In genomic region chr12:110199360-110200123, GRCh38 we compare ENCODE assay signal across 8 cellular contexts.
DNase-seq lines count a peak whose midpoint lies in the region; ATAC-seq lines count a peak whose summit lies in the region.

No MANE protein-coding gene starts in this region.

- no peak overlapping the region for H3K4me3 Mint-ChIP-seq in activated T-helper 2 cell treated with anti-CD3 and anti-CD28 coated beads, Interferon-gamma antibody, Interleukin-2, Interleukin-4, amounts not matched to agents 10 μg/mL and 5 μg/mL and 100 μg/mL, durations not matched to agents 14 hours and 24 hours and 36 hours (ENCODE audit: low read depth)

- ATAC-seq in HG03175 (IDR thresholded peaks at IDR 0.05; ENCODE audit: unreplicated experiment) (peak; percentile 46), HG02970 (IDR thresholded peaks at IDR 0.05; ENCODE audit: low FRiP score, unreplicated experiment) (no peak), HG02678 (IDR thresholded peaks at IDR 0.05; ENCODE audit: unreplicated experiment) (no peak)

- intact Hi-C loops in activated T-helper 2 cell treated with anti-CD3 and anti-CD28 coated beads, Interferon-gamma antibody, Interleukin-2, Interleukin-4, amounts not matched to agents 10 μg/mL and 5 μg/mL and 100 μg/mL, durations not matched to agents 14 hours and 24 hours and 36 hours (cut with micrococcal nuclease): no loop called here

- H3K27ac Mint-ChIP-seq in activated T-helper 2 cell treated with anti-CD3 and anti-CD28 coated beads, Interferon-gamma antibody, Interleukin-2, Interleukin-4, amounts not matched to agents 10 μg/mL and 5 μg/mL and 100 μg/mL, durations not matched to agents 14 hours and 24 hours and 36 hours: peak overlapping the region; percentile 5

- H3K9me3 Mint-ChIP-seq in activated T-helper 2 cell treated with anti-CD3 and anti-CD28 coated beads, Interferon-gamma antibody, Interleukin-2, Interleukin-4, amounts not matched to agents 10 μg/mL and 5 μg/mL and 100 μg/mL, durations not matched to agents 14 hours and 24 hours and 36 hours: no peaks in the 10 kb centered on the region

- peaks cover 20% of the 10 kb centered on the region for H3K4me1 Mint-ChIP-seq in activated T-helper 2 cell treated with anti-CD3 and anti-CD28 coated beads, Interferon-gamma antibody, Interleukin-2, Interleukin-4, amounts not matched to agents 10 μg/mL and 5 μg/mL and 100 μg/mL, durations not matched to agents 14 hours and 24 hours and 36 hours (ENCODE audit: low read depth)

- H3K27me3 Mint-ChIP-seq in activated T-helper 2 cell treated with anti-CD3 and anti-CD28 coated beads, Interferon-gamma antibody, Interleukin-2, Interleukin-4, amounts not matched to agents 10 μg/mL and 5 μg/mL and 100 μg/mL, durations not matched to agents 14 hours and 24 hours and 36 hours (ENCODE audit: low read depth): no peaks in the 10 kb centered on the region

- peak; percentile 88 for DNase-seq in DMS53 (lab: John Stamatoyannopoulos, UW)
- DNase-seq in activated T-helper 2 cell treated with anti-CD3 and anti-CD28 coated beads, Interferon-gamma antibody, Interleukin-2, Interleukin-4, amounts not matched to agents 10 μg/mL and 5 μg/mL and 100 μg/mL, durations not matched to agents 14 hours and 24 hours and 36 hours (ENCODE audit: low spot score): no peak
- DNase-seq in left kidney (ENCODE audit: low read depth, low spot score): peak; percentile 90
- DNase-seq in LoVo (ENCODE audit: low spot score): no peak
- no peak for DNase-seq in middle frontal gyrus (ENCODE audit: extremely low spot score, low spot score)

- H3K36me3 Mint-ChIP-seq in activated T-helper 2 cell treated with anti-CD3 and anti-CD28 coated beads, Interferon-gamma antibody, Interleukin-2, Interleukin-4, amounts not matched to agents 10 μg/mL and 5 μg/mL and 100 μg/mL, durations not matched to agents 14 hours and 24 hours and 36 hours (ENCODE audit: low read depth): no peaks in the 10 kb centered on the region

Comparison
In these comparisons a context has a peak if more than half of its experiments do, and no peak if none do; other contexts are left out.
1. DNase-seq: peak in DMS53 (single experiment) and left kidney (single experiment); none in activated T-helper 2 cell treated with anti-CD3 and anti-CD28 coated beads, Interferon-gamma antibody, Interleukin-2, Interleukin-4, amounts not matched to agents 10 μg/mL and 5 μg/mL and 100 μg/mL, durations not matched to agents 14 hours and 24 hours and 36 hours (single experiment), LoVo (single experiment) and middle frontal gyrus (single experiment).